In the genomic region with DNA sequence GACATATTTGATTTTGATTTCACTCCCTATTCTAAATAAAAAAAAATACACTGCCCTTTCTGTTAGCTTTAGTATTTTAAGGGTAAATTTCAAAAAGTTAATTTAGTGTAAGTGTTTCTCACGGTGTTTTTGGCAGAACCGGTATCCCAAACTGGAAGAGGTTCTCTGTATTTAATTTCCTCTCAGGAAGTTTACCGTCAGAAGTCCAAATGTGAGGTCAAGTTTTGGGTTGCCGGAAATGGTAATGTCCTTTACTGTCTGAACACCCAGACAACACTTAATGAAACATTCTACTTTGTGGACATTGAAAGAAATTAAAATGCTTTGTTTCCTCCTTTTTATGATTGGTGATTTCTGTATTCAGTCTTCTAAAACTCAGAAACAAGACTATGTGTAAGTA, we compare ENCODE assay signal across 17 cellular contexts.
"Had no signal": no experiment of that assay in that cellular context is flagged by ENCODE, and none has a peak within 500 bp of the region (broad histone marks: within the 10 kb centered on the region; RNA-seq: fewer than 3 reads in every experiment).

No MANE protein-coding gene starts in this region.

- H3K27me3 ChIP-seq: cardiac muscle cell, colonic mucosa, ovary, stomach had no signal

- ATAC-seq: activated CD8-positive, alpha-beta memory T cell treated with anti-CD3 and anti-CD28 coated beads, Interleukin-2, amount 10 ng/mL, durations not matched to agents 7 days and 5 days; activated T-cell treated with anti-CD3 and anti-CD28 coated beads, Interleukin-2, amount 50 U/mL, for 72 hours had no signal

- H3K27ac ChIP-seq: cardiac muscle cell, colonic mucosa, lower lobe of right lung, ovary, thoracic aorta had no signal

- H3K9me3 Mint-ChIP-seq: activated T-cell treated with anti-CD3 and anti-CD28 coated beads, Interleukin-2, amount 50 U/mL, for 72 hours had no signal

- H3K4me3 ChIP-seq: cardiac muscle cell, colonic mucosa, lower lobe of right lung, ovary, stomach, thoracic aorta had no signal

- H3K4me1 ChIP-seq: colonic mucosa had no signal

- H3K36me3 ChIP-seq: cardiac muscle cell, colonic mucosa, lower lobe of right lung, ovary, stomach, thoracic aorta had no signal

- H3K36me3 Mint-ChIP-seq: activated CD8-positive, alpha-beta memory T cell treated with anti-CD3 and anti-CD28 coated beads, Interleukin-2, amount 10 ng/mL, durations not matched to agents 7 days and 5 days had no signal

- H3K27ac Mint-ChIP-seq: activated CD8-positive, alpha-beta memory T cell treated with anti-CD3 and anti-CD28 coated beads, Interleukin-2, amount 10 ng/mL, durations not matched to agents 7 days and 5 days; activated T-cell treated with anti-CD3 and anti-CD28 coated beads, Interleukin-2, amount 50 U/mL, for 72 hours had no signal

- H3K9me3 ChIP-seq: colonic mucosa, lower lobe of right lung, ovary, stomach, thoracic aorta had no signal

- DNase-seq: activated CD4-positive, alpha-beta T cell treated with anti-CD3 and anti-CD28 coated beads for 1 hour; activated CD4-positive, alpha-beta T cell treated with anti-CD3 and anti-CD28 coated beads, Interleukin-2, amount 50 U/mL, for 48 hours; activated CD8-positive, alpha-beta memory T cell treated with anti-CD3 and anti-CD28 coated beads, Interleukin-2, amount 10 ng/mL, durations not matched to agents 7 days and 5 days; activated naive CD4-positive, alpha-beta T cell; activated T-cell treated with anti-CD3 and anti-CD28 coated beads, Interleukin-2, amount 50 U/mL, for 72 hours; aorta; colonic mucosa; effector CD4-positive, alpha-beta T cell; hippocampal formation; lower lobe of right lung; ovary; retina; stimulated activated CD4-positive, alpha-beta T cell treated with anti-CD3 and anti-CD28 coated beads, Interleukin-4, amount 100 ng/mL, for 4 hours; stomach; T-helper 9 cell had no signal

- H3K4me3 Mint-ChIP-seq: activated CD8-positive, alpha-beta memory T cell treated with anti-CD3 and anti-CD28 coated beads, Interleukin-2, amount 10 ng/mL, durations not matched to agents 7 days and 5 days; activated T-cell treated with anti-CD3 and anti-CD28 coated beads, Interleukin-2, amount 50 U/mL, for 72 hours had no signal
